In genomic region chr22:29580200-29580810, GRCh38 we compare ENCODE assay signal across 8 cellular contexts. TPM values are rescaled to one million over a fixed set of nuclear protein-coding genes. Genes with fewer than 3 reads are reported as not detected.
A peak's percentile ranks its signal among the peaks of the same experiment; 100 is the strongest.
DNase-seq lines count a peak whose midpoint lies in the region; ATAC-seq and TF ChIP-seq lines count a peak whose summit lies in the region.

No MANE protein-coding gene starts in this region.

- no peaks in the 10 kb centered on the region for H3K9me3 Mint-ChIP-seq in T-cell
- no peaks in the 10 kb centered on the region for H3K9me3 Mint-ChIP-seq in osteocyte (ENCODE audit: unreplicated experiment)

- H3K36me3 Mint-ChIP-seq in T-cell (no peaks in the 10 kb centered on the region), osteocyte (ENCODE audit: unreplicated experiment) (no peaks in the 10 kb centered on the region)

- peak overlapping the region; percentile 38 for H3K27ac ChIP-seq in A673 (ENCODE audit: low read depth, low read length, poor library complexity, severe bottlenecking)

- DNase-seq in A673 (ENCODE audit: low spot score) (no peak), T-cell (peak in 3 of 34 experiments; percentile 3 to 11 (median 11)), fibroblast of mammary gland (ENCODE audit: low read depth) (no peak), osteocyte (ENCODE audit: extremely low spot score, unreplicated experiment) (no peak), NCI-H2196 treated with DMSO at 0.1 percent for 48 hours (lab: John Stamatoyannopoulos, UW; ENCODE audit: unreplicated experiment) (no peak)
- no peak for DNase-seq in activated CD4-positive, alpha-beta T cell treated with anti-CD3 and anti-CD28 coated beads, Interleukin-2, amount 50 U/mL, for 1 hour

- H3K27me3 Mint-ChIP-seq in T-cell (no peaks in the 10 kb centered on the region), osteocyte (ENCODE audit: unreplicated experiment) (no peaks in the 10 kb centered on the region)

- no peaks in the 10 kb centered on the region for H3K4me1 ChIP-seq in A673 (ENCODE audit: insufficient read depth, low read length, poor library complexity, severe bottlenecking)

- POLR2A ChIA-PET in A673 (lab: Charles Lee; ENCODE audit: low non-redundant PET) (no interaction called here), T-cell (lab: Charles Lee) (no interaction called here)

- CTCF ChIA-PET in A673 (lab: Charles Lee) = no interaction called here
- CTCF ChIA-PET in T-cell (lab: Charles Lee) = no interaction called here

- intact Hi-C loops in A673 (cut with micrococcal nuclease; ENCODE audit: unreplicated experiment) = no loop called here

- no peaks in the 10 kb centered on the region for H3K36me3 ChIP-seq in A673 (ENCODE audit: insufficient read depth, low read length, poor library complexity, severe bottlenecking)

- H3K4me3 Mint-ChIP-seq in T-cell (peak overlapping the region; percentile 87 to 96 (median 90)), osteocyte (ENCODE audit: unreplicated experiment) (peak overlapping the region; percentile 89)

- BruUV-seq in A673 (replicated peaks; lab: Mats Ljungman, UMichigan) = TSS peak; percentile 53

- H3K4me1 Mint-ChIP-seq in T-cell (peaks cover 16 to 24% (median 17%) of the 10 kb centered on the region in 3 donors), osteocyte (ENCODE audit: unreplicated experiment) (peaks cover 13% of the 10 kb centered on the region)

- H3K4me3 ChIP-seq in A673 (ENCODE audit: low read depth, low read length, poor library complexity, severe bottlenecking) (peak overlapping the region; percentile 93), fibroblast of mammary gland (ENCODE audit: control insufficient read depth, low read depth, low read length) (peak overlapping the region; percentile 71)

- ATAC-seq in GM21360 (IDR thresholded peaks at IDR 0.05; ENCODE audit: unreplicated experiment) (peak; percentile 20), T-cell (replicated peaks in 1 of 4) (peak in 3 of 4 experiments; percentile 16 to 27 (median 26)), HG03469 (IDR thresholded peaks at IDR 0.05; ENCODE audit: unreplicated experiment) (no peak)

- TF ChIP-seq CTCF in A673 (conservative IDR thresholded peaks at IDR 0.05; ENCODE audit: low read depth, low read length) (no peak), fibroblast of mammary gland (conservative IDR thresholded peaks at IDR 0.05; ENCODE audit: control insufficient read depth, insufficient read depth, low read depth, low read length) (no peak), osteocyte (IDR thresholded peaks at IDR 0.05) (no peak)

- H3K27ac Mint-ChIP-seq in T-cell = peak overlapping the region; percentile 78 to 86
- peak overlapping the region; percentile 63 for H3K27ac Mint-ChIP-seq in osteocyte (ENCODE audit: unreplicated experiment)

- H3K9me3 ChIP-seq in A673 (ENCODE audit: low read depth, low read length, poor library complexity, severe bottlenecking) = no peaks in the 10 kb centered on the region

- no peaks in the 10 kb centered on the region for H3K27me3 ChIP-seq in A673 (replicated peaks; ENCODE audit: insufficient read depth, low read depth, low read length, poor library complexity)

RNA-seq across cellular contexts. Expression of gene NIPSNAP1, which starts 0.6 kb away (rescaled TPM):
- 49.7 and 75.2 TPM in 2 replicates for total RNA-seq in A673 (2021)
- 10 to 100 TPM; 28.2 to 38.3 (median 32.8) TPM for total RNA-seq in T-cell
- 47.3 and 49.3 TPM in 2 replicates for total RNA-seq in osteocyte

RNA-seq across cellular contexts. Expression of gene NF2, which starts 23.1 kb away (rescaled TPM):
- total RNA-seq in A673 (2021) (40.5 and 44.6 TPM in 2 replicates), T-cell (10 to 100 TPM; 26.1 to 33.4 (median 31.9) TPM), osteocyte (67.9 and 71.0 TPM in 2 replicates)

RNA-seq across cellular contexts. Expression of gene THOC5, which starts 26.7 kb away (rescaled TPM):
- 101 and 113 TPM in 2 replicates for total RNA-seq in A673 (2021)
- total RNA-seq in T-cell = 10 to 100 TPM; 36.9 to 55.4 (median 48.5) TPM
- 57.4 and 60.0 TPM in 2 replicates for total RNA-seq in osteocyte
